In genomic region chr17:63275968-63276349, GRCh38 we compare ENCODE assay signal across 14 cellular contexts.
DNase-seq lines count a peak whose midpoint lies in the region; ATAC-seq and TF ChIP-seq lines count a peak whose summit lies in the region.
"Had no signal": no experiment of that assay in that cellular context is flagged by ENCODE, and none has a peak within 500 bp of the region (broad histone marks: within the 10 kb centered on the region; RNA-seq: fewer than 3 reads in every experiment).

No MANE protein-coding gene starts in this region.

- H3K4me3 ChIP-seq in left ventricle myocardium inferior (no peak overlapping the region), SK-N-MC (no peak overlapping the region), fibroblast of villous mesenchyme (ENCODE audit: low read depth, low read length) (no peak overlapping the region), lower lobe of right lung (no peak overlapping the region)
- H3K4me3 ChIP-seq: upper lobe of left lung had no signal

- DNase-seq in left ventricle myocardium inferior, result no peak
- DNase-seq in left ventricle myocardium superior, result no peak
- no peak for DNase-seq in SK-N-MC (ENCODE audit: low read depth, low spot score)
- peak; percentile 58 for DNase-seq in fibroblast of villous mesenchyme (ENCODE audit: low read depth)
- DNase-seq in activated CD4-positive, alpha-beta T cell treated with anti-CD3 and anti-CD28 coated beads, Interleukin-2, amount 50 U/mL, for 48 hours, result no peak
- DNase-seq in lower lobe of right lung, result no peak
- no peak for DNase-seq in hippocampal formation (lab: John Stamatoyannopoulos, UW)
- DNase-seq in NCI-H526 (lab: John Stamatoyannopoulos, UW), result no peak
- DNase-seq: activated T-cell treated with anti-CD3 and anti-CD28 coated beads, Interleukin-2, amount 50 U/mL, for 48 hours; H7; natural killer cell; NCI-H345; stimulated activated naive CD4-positive, alpha-beta T cell treated with Interleukin-2 at 50 U/mL for 16 hours; upper lobe of left lung had no signal

- H3K4me1 ChIP-seq in left ventricle myocardium inferior, result peaks cover 11% of the 10 kb centered on the region
- peaks cover 12% of the 10 kb centered on the region for H3K4me1 ChIP-seq in lower lobe of right lung

- H3K9me3 ChIP-seq in left ventricle myocardium inferior (replicated peaks), result peaks cover 6% of the 10 kb centered on the region
- H3K9me3 ChIP-seq in SK-N-MC (ENCODE audit: low read depth, low read length), result 0 out of 2 replicates have a peak, but pooled peaks cover 3% of the 10 kb centered on the region
- no peaks in the 10 kb centered on the region for H3K9me3 ChIP-seq in lower lobe of right lung
- H3K9me3 ChIP-seq: upper lobe of left lung had no signal

- H3K27me3 ChIP-seq in left ventricle myocardium inferior (ENCODE audit: low read depth) (no peaks in the 10 kb centered on the region), lower lobe of right lung (ENCODE audit: low read depth) (no peaks in the 10 kb centered on the region)
- H3K27me3 ChIP-seq: upper lobe of left lung had no signal

- peak overlapping the region; percentile 47 for H3K27ac ChIP-seq in left ventricle myocardium inferior (replicated peaks)
- H3K27ac ChIP-seq in SK-N-MC, result peak overlapping the region; percentile 4; the same call in 1 of the 2 replicates
- H3K27ac ChIP-seq in lower lobe of right lung, result no peak overlapping the region
- H3K27ac ChIP-seq: upper lobe of left lung had no signal

- H3K36me3 ChIP-seq in left ventricle myocardium inferior, result no peaks in the 10 kb centered on the region
- H3K36me3 ChIP-seq in SK-N-MC (ENCODE audit: insufficient read depth, low read length), result no peaks in the 10 kb centered on the region
- no peaks in the 10 kb centered on the region for H3K36me3 ChIP-seq in lower lobe of right lung
- H3K36me3 ChIP-seq: upper lobe of left lung had no signal

- TF ChIP-seq CTCF in left ventricle myocardium inferior (IDR thresholded peaks at IDR 0.05; ENCODE audit: borderline replicate concordance) (no peak), fibroblast of villous mesenchyme (IDR thresholded peaks at IDR 0.05; ENCODE audit: insufficient read depth, low read depth, low read length) (no peak), lower lobe of right lung (IDR thresholded peaks at IDR 0.05) (no peak)

- no peak for ATAC-seq in left ventricle myocardium superior
- no peak for ATAC-seq in lower lobe of right lung
- ATAC-seq: natural killer cell had no signal

- intact Hi-C loops in left ventricle myocardium inferior (cut with micrococcal nuclease), result no loop called here
- intact Hi-C loops in left ventricle myocardium superior (cut with micrococcal nuclease), result loop anchor here (10.0 kb wide), 1 partner anchor 129 kb away; no protein-coding TSS in a partner anchor
- intact Hi-C loops in lower lobe of right lung (cut with DNase I), result no loop called here

- no peak overlapping the region for H3K9ac ChIP-seq in SK-N-MC (ENCODE audit: insufficient read length)
